Comparison of ENCODE assay signal across 9 cellular contexts in genomic region chr1:213987876-213988638, GRCh38. TPM values are rescaled to one million over a fixed set of nuclear protein-coding genes. Genes with fewer than 3 reads are reported as not detected.
A peak's percentile ranks its signal among the peaks of the same experiment; 100 is the strongest.
DNase-seq lines count a peak whose midpoint lies in the region; ATAC-seq and TF ChIP-seq lines count a peak whose summit lies in the region.
"Had no signal": no experiment of that assay in that cellular context is flagged by ENCODE, and none has a peak within 500 bp of the region (broad histone marks: within the 10 kb centered on the region; RNA-seq: fewer than 3 reads in every experiment).

Gene PROX1, plus strand, starts transcription at chr1:213987973. Its CDS starts 8,563 bp downstream, at chr1:213996536.

- H3K9me3 ChIP-seq in cardiac muscle cell (ENCODE audit: low read depth), result no peaks in the 10 kb centered on the region

- peaks cover 10% of the 10 kb centered on the region for H3K27me3 ChIP-seq in cardiac muscle cell

- peak within 1 kb of the TSS; percentile 71 for H3K27ac ChIP-seq in angular gyrus (ENCODE audit: low read depth, low read length)
- H3K27ac ChIP-seq in cardiac muscle cell, result peak within 1 kb of the TSS; percentile 84

- H3K4me1 ChIP-seq in cardiac muscle cell (ENCODE audit: low read depth), result peaks cover 39% of the 10 kb centered on the region

- peak; percentile 15 for TF ChIP-seq CTCF in cardiac muscle cell (IDR thresholded peaks at IDR 0.05; ENCODE audit: low read depth, low read length)

- peak; percentile 72 for ATAC-seq in GM21528 (IDR thresholded peaks at IDR 0.05; ENCODE audit: low FRiP score, unreplicated experiment)

- H3K4me3 ChIP-seq in cardiac muscle cell, result peak within 1 kb of the TSS; percentile 91

- H3K36me3 ChIP-seq in cardiac muscle cell, result no peaks in the 10 kb centered on the region

- peak; percentile 95 for DNase-seq in DMS 273 treated with DMSO at 0.1 percent for 48 hours (lab: John Stamatoyannopoulos, UW)
- DNase-seq in HuH-7.5 (ENCODE audit: low spot score), result peak; percentile 31
- peak; percentile 90 for DNase-seq in OCI-M1 (lab: John Stamatoyannopoulos, UW)
- DNase-seq in cardiac muscle cell (ENCODE audit: low read depth in 1 of 2, low spot score in 1 of 2), result peak; percentile 92 to 94
- peak; percentile 69 for DNase-seq in occipital lobe (lab: John Stamatoyannopoulos, UW)
- DNase-seq in inferior parietal cortex (ENCODE audit: extremely low spot score), result no peak

RNA-seq across cellular contexts. Expression of gene PROX1, which starts in this region (rescaled TPM):
- total RNA-seq in cardiac muscle cell (12.8 and 28.7 TPM in 2 replicates), occipital lobe (14.8 TPM)
- 10.1 and 21.8 TPM in 2 replicates for polyA plus RNA-seq in cardiac muscle cell
- total RNA-seq: activated CD8-positive, alpha-beta memory T cell treated with anti-CD3 and anti-CD28 coated beads for 36 hours had no signal
